18 cellular contexts compared by ENCODE assay signal in genomic region chr3:177982034-177982433, GRCh38.
DNase-seq lines count a peak whose midpoint lies in the region; ATAC-seq and TF ChIP-seq lines count a peak whose summit lies in the region.
"Had no signal": no experiment of that assay in that cellular context is flagged by ENCODE, and none has a peak within 500 bp of the region (broad histone marks: within the 10 kb centered on the region; RNA-seq: fewer than 3 reads in every experiment).

No MANE protein-coding gene starts in this region.

- no peak overlapping the region for H3K4me3 ChIP-seq in GM23248
- H3K4me3 ChIP-seq: GM12878, pancreas had no signal

- H3K4me1 ChIP-seq in GM23248 (ENCODE audit: insufficient read depth), result peaks cover 35% of the 10 kb centered on the region
- H3K4me1 ChIP-seq: pancreas had no signal

- no peaks in the 10 kb centered on the region for H3K36me3 ChIP-seq in GM23248 (ENCODE audit: low read depth)
- H3K36me3 ChIP-seq: pancreas had no signal

- POLR2A ChIA-PET in RWPE1 (lab: Yijun Ruan, JAX; ENCODE audit: low non-redundant PET), result no interaction called here

- H3F3A ChIP-seq in GM23248 (ENCODE audit: insufficient read depth), result peaks cover 10% of the 10 kb centered on the region

- no peak overlapping the region for H3K27ac ChIP-seq in GM23248
- H3K27ac ChIP-seq in RWPE1, result no peak overlapping the region
- H3K27ac ChIP-seq: HL-60, pancreas had no signal

- no peak overlapping the region for H3K9ac ChIP-seq in GM23248

- in situ Hi-C loops in GM23248 (cut with MboI), result no loop called here

- CTCF ChIA-PET in RWPE1 (lab: Yijun Ruan, JAX), result no interaction called here

- no peak overlapping the region for H2AFZ ChIP-seq in GM23248

- DNase-seq in EH (ENCODE audit: low read depth) (peak; percentile 52), GM23248 (peak; percentile 26), LHCN-M2 (ENCODE audit: low read depth) (peak; percentile 67), fibroblast of peridontal ligament (ENCODE audit: extremely low read depth) (peak; percentile 35), C1 segment of cervical spinal cord (lab: John Stamatoyannopoulos, UW) (no peak), RWPE1 (ENCODE audit: low spot score) (no peak)
- no peak for DNase-seq in stimulated activated naive CD4-positive, alpha-beta T cell (lab: John Stamatoyannopoulos, UW)
- DNase-seq: activated CD4-positive, CD25-positive, alpha-beta regulatory T cell; activated naive CD8-positive, alpha-beta T cell treated with anti-CD3 and anti-CD28 coated beads, Interleukin-2, amount 10 ng/mL, durations not matched to agents 7 days and 5 days; activated T-cell treated with anti-CD3 and anti-CD28 coated beads for 4 hours; DMS79; hypothalamus; NCI-H2081; pancreas; substantia nigra had no signal

- no peak for TF ChIP-seq CTCF in RWPE1 (conservative IDR thresholded peaks at IDR 0.05; ENCODE audit: low read depth)

- no peak for ATAC-seq in GM21381 (IDR thresholded peaks at IDR 0.05; ENCODE audit: unreplicated experiment)
- ATAC-seq: pancreas had no signal

- no peaks in the 10 kb centered on the region for H3K9me3 ChIP-seq in GM23248 (ENCODE audit: low read depth)
- H3K9me3 ChIP-seq: pancreas had no signal

- 93 to 94% methylated on average over 1 of the region's 1 CpG for WGBS in GM23248 (ENCODE audit: low coverage in 1 of 2, low lambda C conversion rate in 2 of 2, missing lambda C conversion rate in 2 of 2), 2 experiments

- no peaks in the 10 kb centered on the region for H4K20me1 ChIP-seq in GM23248 (ENCODE audit: insufficient read depth)

- H3K79me2 ChIP-seq in GM23248 (ENCODE audit: insufficient read depth), result no peaks in the 10 kb centered on the region

- H3K4me2 ChIP-seq in GM23248 (ENCODE audit: unreplicated experiment), result no peak overlapping the region

- no peaks in the 10 kb centered on the region for H3K9me2 ChIP-seq in GM23248 (ENCODE audit: insufficient read depth)

- no peaks in the 10 kb centered on the region for H3K27me3 ChIP-seq in GM23248 (replicated peaks; ENCODE audit: insufficient read depth)
- H3K27me3 ChIP-seq: pancreas had no signal

Comparison
In these comparisons a context has a peak if more than half of its experiments do, and no peak if none do; other contexts are left out.
1. DNase-seq: peak in EH (single experiment), GM23248 (single experiment), LHCN-M2 (single experiment) and fibroblast of peridontal ligament (single experiment); none in C1 segment of cervical spinal cord (0 of 14), stimulated activated naive CD4-positive, alpha-beta T cell (0 of 6) and RWPE1 (single experiment).